ENCODE assay signal across 9 cellular contexts in genomic region chr6:136548582-136549330, GRCh38. TPM values are rescaled to one million over a fixed set of nuclear protein-coding genes. Genes with fewer than 3 reads are reported as not detected.
DNase-seq lines count a peak whose midpoint lies in the region; ATAC-seq, FAIRE-seq and TF ChIP-seq lines count a peak whose summit lies in the region.
"Had no signal": no experiment of that assay in that cellular context is flagged by ENCODE, and none has a peak within 500 bp of the region (broad histone marks: within the 10 kb centered on the region; RNA-seq: fewer than 3 reads in every experiment).

No MANE protein-coding gene starts in this region.

- H3K9me3 ChIP-seq in HUES48 (ENCODE audit: control insufficient read depth, insufficient read depth, low read length) (no peaks in the 10 kb centered on the region), keratinocyte (ENCODE audit: control insufficient read depth, low read depth, low read length) (no peaks in the 10 kb centered on the region), body of pancreas (no peaks in the 10 kb centered on the region)

- H3K36me3 Mint-ChIP-seq in activated naive CD8-positive, alpha-beta T cell, result peaks cover 2% of the 10 kb centered on the region

- peaks cover 42% of the 10 kb centered on the region for H3K27me3 Mint-ChIP-seq in activated naive CD8-positive, alpha-beta T cell

- intact Hi-C loops in body of pancreas (cut with DNase I), result loop anchor here (10.0 kb wide), 1 partner anchor 204 kb away; no protein-coding TSS in a partner anchor

- H3K4me1 ChIP-seq in HUES48 (ENCODE audit: control insufficient read depth, insufficient read depth, low read length) (peaks cover 39% of the 10 kb centered on the region), keratinocyte (ENCODE audit: control insufficient read depth, extremely low read depth, insufficient read depth, low read length) (peaks cover 8% of the 10 kb centered on the region), body of pancreas (peaks cover 47% of the 10 kb centered on the region)

- no peak for TF ChIP-seq POLR2A in body of pancreas (IDR thresholded peaks at IDR 0.05)

- peak; percentile 26 for FAIRE-seq in keratinocyte (lab: Jason Lieb, UNC)

- peak overlapping the region; percentile 88 for H3K4me3 ChIP-seq in HUES48 (ENCODE audit: low read depth, low read length)
- peak overlapping the region; percentile 75 to 86 (median 80) for H3K4me3 ChIP-seq in keratinocyte (ENCODE audit: control insufficient read depth in 2 of 3, extremely low read depth in 1 of 3, insufficient read depth in 2 of 3, low read depth in 1 of 3, low read length in 3 of 3)
- H3K4me3 ChIP-seq in skin epidermis, result peak overlapping the region in 6 of 7 experiments; percentile 52 to 73 (median 68)
- peak overlapping the region in 1 of 2 donors; percentile 0 for H3K4me3 ChIP-seq in body of pancreas

- peaks cover 37% of the 10 kb centered on the region for H3K79me2 ChIP-seq in keratinocyte (ENCODE audit: control insufficient read depth, insufficient read depth, low read length)

- H2AFZ ChIP-seq in keratinocyte (ENCODE audit: control insufficient read depth, low read length), result peak overlapping the region; percentile 58

- peak overlapping the region; percentile 94 for H3K4me2 ChIP-seq in keratinocyte (ENCODE audit: control insufficient read depth, extremely low read depth, insufficient read depth, low read depth, low read length)

- no peaks in the 10 kb centered on the region for H3K9me3 Mint-ChIP-seq in activated naive CD8-positive, alpha-beta T cell (ENCODE audit: low read depth)

- H3K27ac Mint-ChIP-seq in activated naive CD8-positive, alpha-beta T cell, result no peak overlapping the region

- dilution Hi-C loops in keratinocyte (cut with MboI; ENCODE audit: extremely low pct_ligation_motif_present, low sequenced_read_pairs), result no loop called here

- 26 to 30% methylated on average over 14 of the region's 14 CpGs for WGBS in body of pancreas, 2 donors

- ATAC-seq in body of pancreas (no peak), GM21619 (IDR thresholded peaks at IDR 0.05; ENCODE audit: unreplicated experiment) (no peak)

- TF ChIP-seq CTCF in keratinocyte (optimal IDR thresholded peaks at IDR 0.05 in 1 of 3, IDR thresholded peaks at IDR 0.05 in 1 of 3, conservative IDR thresholded peaks at IDR 0.05 in 1 of 3; ENCODE audit: extremely low read depth in 1 of 3, insufficient read depth in 2 of 3, low read length in 3 of 3) (no peak), body of pancreas (IDR thresholded peaks at IDR 0.05) (no peak)

- peak overlapping the region; percentile 74; the same call in 1 of the 2 replicates for H3K9ac ChIP-seq in HUES48 (ENCODE audit: low read depth, low read length)
- peak overlapping the region; percentile 86 for H3K9ac ChIP-seq in keratinocyte (ENCODE audit: control insufficient read depth, extremely low read depth, insufficient read depth, low read length)

- H3K4me1 Mint-ChIP-seq in activated naive CD8-positive, alpha-beta T cell (ENCODE audit: low read depth), result peaks cover 9% of the 10 kb centered on the region

- peak overlapping the region; percentile 72 for H3K4me3 Mint-ChIP-seq in activated naive CD8-positive, alpha-beta T cell

- H3K9me1 ChIP-seq in keratinocyte (ENCODE audit: control insufficient read depth, extremely low read depth, insufficient read depth, low read length), result no peaks in the 10 kb centered on the region

- H3K27ac ChIP-seq in HUES48 (ENCODE audit: low read depth, low read length) (no peak overlapping the region), keratinocyte (ENCODE audit: control insufficient read depth, insufficient read depth, low read length) (peak overlapping the region; percentile 77), skin epidermis (peak overlapping the region in 12 of 21 experiments; percentile 54 to 95 (median 84)), body of pancreas (peak overlapping the region in 1 of 4 donors; percentile 93)

- no peaks in the 10 kb centered on the region for H3K36me3 ChIP-seq in HUES48 (ENCODE audit: control insufficient read depth, insufficient read depth, low read length)
- H3K36me3 ChIP-seq in keratinocyte (ENCODE audit: control insufficient read depth in 2 of 2, extremely low read depth in 1 of 2, insufficient read depth in 2 of 2, low read length in 2 of 2), result no peaks in the 10 kb centered on the region
- H3K36me3 ChIP-seq in body of pancreas (replicated peaks in 1 of 2; ENCODE audit: insufficient read depth in 1 of 2, low read depth in 2 of 2), result no peaks in the 10 kb centered on the region

- no peak for DNase-seq in keratinocyte (ENCODE audit: low read depth, low spot score)
- no peak for DNase-seq in body of pancreas
- DNase-seq in NCI-H345 (lab: John Stamatoyannopoulos, UW), result no peak
- no peak for DNase-seq in NOMO-1 treated with DMSO at 0.1 percent for 48 hours (lab: John Stamatoyannopoulos, UW; ENCODE audit: unreplicated experiment)
- DNase-seq: HCEC 1CT had no signal

- H3K27me3 ChIP-seq in HUES48 (ENCODE audit: control insufficient read depth, insufficient read depth, low read length), result peaks cover 30% of the 10 kb centered on the region
- no peaks in the 10 kb centered on the region for H3K27me3 ChIP-seq in keratinocyte (ENCODE audit: control insufficient read depth, extremely low read depth, insufficient read depth, low read length)
- H3K27me3 ChIP-seq in body of pancreas, result no peaks in the 10 kb centered on the region

- no peaks in the 10 kb centered on the region for H4K20me1 ChIP-seq in keratinocyte (ENCODE audit: control insufficient read depth, extremely low read depth, insufficient read depth, low read length)

RNA-seq across cellular contexts. Expression of gene MAP7, which starts 1.5 kb away (rescaled TPM):
- polyA plus RNA-seq in keratinocyte, result 8.5 to 14.9 TPM (median 11.8 TPM) in 3 replicates
- 29.9 TPM for polyA plus RNA-seq in keratinocyte (2011; ENCODE audit: low read depth)
- polyA plus RNA-seq in keratinocyte (2011; cell fraction: cytosol; rRNA removed), result 14.5 and 17.4 TPM in 2 replicates
- 13.0 and 15.3 TPM in 2 replicates for polyA plus RNA-seq in keratinocyte (2011; cell fraction: nucleus; rRNA removed)
- 24.6 and 26.8 TPM in 2 replicates for polyA plus RNA-seq in keratinocyte (2012; ENCODE audit: low replicate concordance)
- polyA minus RNA-seq in keratinocyte, result 7.1 to 11.6 TPM (median 8.1 TPM) in 3 replicates
- polyA minus RNA-seq in keratinocyte (2011; cell fraction: cytosol; rRNA and poly(A)+ RNA removed), result 10.6 TPM
- 4.4 and 7.7 TPM in 2 replicates for polyA minus RNA-seq in keratinocyte (2011; cell fraction: nucleus; rRNA and poly(A)+ RNA removed)
- total RNA-seq in body of pancreas, result 10 to 100 TPM; 19.7 to 28.7 TPM
